Comparison of ENCODE assay signal across 1 cellular context in genomic region chr20:58044286-58044685, GRCh38.
TF ChIP-seq lines count a peak whose summit lies in the region.

No MANE protein-coding gene starts in this region.

TF ChIP-seq in GM23338, 12 proteins besides CTCF, POLR2A, EP300 and RAD21 (continued from another document):
- no peak for TF ChIP-seq ZNF462 (CRISPR knock-in tag; IDR thresholded peaks at IDR 0.05)
- TF ChIP-seq ZNF114 (CRISPR knock-in tag; IDR thresholded peaks at IDR 0.05), result no peak
- no peak for TF ChIP-seq JUNB (IDR thresholded peaks at IDR 0.05; ENCODE audit: unreplicated experiment)
- TF ChIP-seq, protein P1, sequence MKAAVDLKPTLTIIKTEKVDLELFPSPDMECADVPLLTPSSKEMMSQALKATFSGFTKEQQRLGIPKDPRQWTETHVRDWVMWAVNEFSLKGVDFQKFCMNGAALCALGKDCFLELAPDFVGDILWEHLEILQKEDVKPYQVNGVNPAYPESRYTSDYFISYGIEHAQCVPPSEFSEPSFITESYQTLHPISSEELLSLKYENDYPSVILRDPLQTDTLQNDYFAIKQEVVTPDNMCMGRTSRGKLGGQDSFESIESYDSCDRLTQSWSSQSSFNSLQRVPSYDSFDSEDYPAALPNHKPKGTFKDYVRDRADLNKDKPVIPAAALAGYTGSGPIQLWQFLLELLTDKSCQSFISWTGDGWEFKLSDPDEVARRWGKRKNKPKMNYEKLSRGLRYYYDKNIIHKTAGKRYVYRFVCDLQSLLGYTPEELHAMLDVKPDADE (IDR thresholded peaks at IDR 0.05), result no peak
- no peak for TF ChIP-seq STAT1 (IDR thresholded peaks at IDR 0.05; ENCODE audit: unreplicated experiment)
- no peak for TF ChIP-seq CREB1 (CRISPR knock-in tag; IDR thresholded peaks at IDR 0.05; ENCODE audit: low read depth)
